Comparison of ENCODE assay signal across 31 cellular contexts in the genomic region with DNA sequence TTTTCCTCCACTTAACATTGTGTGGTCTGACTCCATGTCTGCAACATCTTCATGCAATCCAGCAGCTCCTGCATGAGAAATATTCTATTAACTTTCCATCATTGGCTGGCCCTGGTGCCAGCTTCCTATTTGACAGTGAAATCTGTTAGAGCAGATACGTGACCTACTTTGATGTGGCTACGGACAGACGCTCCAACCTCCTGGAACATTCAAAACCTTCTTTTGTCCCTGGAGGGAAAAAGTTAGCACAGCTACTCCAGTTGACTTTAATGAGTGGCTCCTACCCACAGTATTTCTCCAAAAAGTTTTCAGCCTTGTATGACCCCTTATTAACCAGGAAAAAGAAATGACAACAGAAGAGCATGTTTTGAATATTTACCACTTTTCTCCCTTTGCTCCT. TPM values are rescaled to one million over a fixed set of nuclear protein-coding genes. Genes with fewer than 3 reads are reported as not detected.
"Had no signal": no experiment of that assay in that cellular context is flagged by ENCODE, and none has a peak within 500 bp of the region (broad histone marks: within the 10 kb centered on the region; RNA-seq: fewer than 3 reads in every experiment).

No MANE protein-coding gene starts in this region.

- H3K4me1 ChIP-seq: colonic mucosa, esophagus squamous epithelium, left lung, lower lobe of right lung had no signal

- H3K27me3 ChIP-seq: colonic mucosa, gastrocnemius medialis had no signal

- H3K9me3 ChIP-seq: colonic mucosa, esophagus squamous epithelium, gastrocnemius medialis, left lung, lower lobe of right lung, mucosa of descending colon had no signal

- H3K27ac ChIP-seq: colonic mucosa, epithelial cell of prostate, esophagus squamous epithelium, gastrocnemius medialis, heart right ventricle, left lung, lower lobe of right lung had no signal

- H3K36me3 ChIP-seq: colonic mucosa, esophagus squamous epithelium, gastrocnemius medialis, heart right ventricle, left lung, lower lobe of right lung had no signal

- ATAC-seq: effector memory CD8-positive, alpha-beta T cell; esophagus mucosa; heart right ventricle; left cardiac atrium; left lung; left ventricle myocardium superior; lower lobe of right lung; mucosa of descending colon had no signal

- DNase-seq: colonic mucosa; cortex of kidney; effector CD8-positive, alpha-beta T cell; effector memory CD8-positive, alpha-beta T cell; endodermal cell; erythroblast; esophagus squamous epithelium; foreskin fibroblast; foreskin melanocyte; gastrocnemius medialis; glutamatergic neuron; head of caudate nucleus; heart right ventricle; hippocampal formation; left cardiac atrium; left lung; left ventricle myocardium superior; lower lobe of right lung; mesenchymal stem cell; mucosa of descending colon; naive B cell had no signal

- H3K4me3 ChIP-seq: colonic mucosa, esophagus squamous epithelium, gastrocnemius medialis, heart right ventricle, left lung, lower lobe of right lung, mucosa of descending colon had no signal

RNA-seq across cellular contexts. Expression of a gene that starts 22.0 kb away (rescaled TPM):
- total RNA-seq: colonic mucosa, dermis microvascular lymphatic vessel endothelial cell, endodermal cell, esophagus mucosa, esophagus squamous epithelium, gastrocnemius medialis, glomerular endothelial cell, heart right ventricle, kidney epithelial cell, left cardiac atrium, left lung, left ventricle myocardium superior, lower leg skin, lower lobe of right lung, lung microvascular endothelial cell, mesenteric fat pad, mesothelial cell of epicardium, mucosa of descending colon, myocyte had no signal

RNA-seq across cellular contexts. Expression of a gene that starts 42.8 kb away (rescaled TPM):
- total RNA-seq: colonic mucosa, dermis microvascular lymphatic vessel endothelial cell, endodermal cell, esophagus mucosa, esophagus squamous epithelium, gastrocnemius medialis, glomerular endothelial cell, heart right ventricle, kidney epithelial cell, left cardiac atrium, left lung, left ventricle myocardium superior, lower leg skin, lower lobe of right lung, lung microvascular endothelial cell, mesenteric fat pad, mesothelial cell of epicardium, mucosa of descending colon, myocyte had no signal
